8 cellular contexts compared by ENCODE assay signal in the genomic region with DNA sequence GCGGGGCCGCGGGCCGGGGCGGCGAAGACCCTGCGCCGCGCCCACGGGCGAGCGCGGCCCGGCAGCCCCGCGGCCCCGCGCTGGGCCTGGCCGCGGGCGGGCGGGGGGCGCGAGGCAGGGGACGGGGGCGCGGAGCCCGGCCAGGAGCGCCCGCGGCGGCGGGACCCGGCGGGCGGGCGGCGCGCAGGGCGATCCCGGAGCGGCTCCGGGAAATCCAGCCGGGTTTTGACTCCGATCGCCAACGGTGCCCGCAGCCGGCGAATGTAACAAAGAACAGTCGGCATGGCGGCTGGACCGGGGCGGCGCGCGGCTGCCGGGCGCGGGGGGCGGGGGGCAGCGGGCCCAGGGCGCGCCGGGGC. TPM values are rescaled to one million over a fixed set of nuclear protein-coding genes. Genes with fewer than 3 reads are reported as not detected.
DNase-seq lines count a peak whose midpoint lies in the region; ATAC-seq, FAIRE-seq and TF ChIP-seq lines count a peak whose summit lies in the region.

No MANE protein-coding gene starts in this region.

- no peak for FAIRE-seq in A549 (lab: Jason Lieb, UNC)

- H3K4me1 ChIP-seq in A549: peaks cover 8% of the 10 kb centered on the region; the same call in 2 of the 3 replicates
- no peaks in the 10 kb centered on the region for H3K4me1 ChIP-seq in colonic mucosa
- H3K4me1 ChIP-seq in liver (ENCODE audit: control insufficient read depth in 4 of 4, insufficient read depth in 4 of 4, low read length in 3 of 4): peaks cover 2 to 13% (median 6%) of the 10 kb centered on the region in 4 donors

- TF ChIP-seq CTCF in A549 (IDR thresholded peaks at IDR 0.05) (no peak), colonic mucosa (IDR thresholded peaks at IDR 0.05) (no peak), liver (IDR thresholded peaks at IDR 0.05; ENCODE audit: low read depth, low read length, missing input control) (no peak)

- CTCF ChIA-PET in A549 (lab: Yijun Ruan, JAX): interaction anchor here (0.5 to 1.0 kb wide), 2 partner anchors 80 to 1081 kb away, joined by 3 read pairs; no protein-coding TSS in a partner anchor

- peak; percentile 56 to 68 for DNase-seq in A549 (ENCODE audit: low read depth in 1 of 2, low spot score in 1 of 2)
- DNase-seq in NCI-H2196 (lab: John Stamatoyannopoulos, UW; ENCODE audit: unreplicated experiment): peak; percentile 77
- peak; percentile 58 to 67 for DNase-seq in activated CD4-positive, alpha-beta T cell treated with anti-CD3 and anti-CD28 coated beads for 24 hours (ENCODE audit: low read depth in 2 of 2)
- peak; percentile 80 for DNase-seq in colonic mucosa
- DNase-seq in stimulated activated CD4-positive, alpha-beta T cell treated with anti-CD3 and anti-CD28 coated beads, Interleukin-4, amount 100 ng/mL, for 24 hours: peak; percentile 81

- TF ChIP-seq POLR2A in A549 (IDR thresholded peaks at IDR 0.05; ENCODE audit: low read length): no peak

- peak overlapping the region; percentile 94; the same call in 2 of the 3 replicates for H3K4me2 ChIP-seq in A549

- no peaks in the 10 kb centered on the region for H3K9me3 ChIP-seq in A549
- no peaks in the 10 kb centered on the region for H3K9me3 ChIP-seq in colonic mucosa
- H3K9me3 ChIP-seq in liver (ENCODE audit: control insufficient read depth in 4 of 4, low read length in 3 of 4): no peaks in the 10 kb centered on the region

- TF ChIP-seq EP300 in A549 (IDR thresholded peaks at IDR 0.05): no peak

- H3K36me3 ChIP-seq in colonic mucosa (no peaks in the 10 kb centered on the region), liver (ENCODE audit: control insufficient read depth in 4 of 4, insufficient read depth in 3 of 4, low read depth in 1 of 4, low read length in 3 of 4) (no peaks in the 10 kb centered on the region)

- H3K4me3 ChIP-seq in A549 (peak overlapping the region; percentile 57), colonic mucosa (peak overlapping the region; percentile 73), liver (ENCODE audit: low read depth in 1 of 3, low read length in 3 of 3) (peak overlapping the region in 2 of 3 donors; percentile 80 to 97)

- H3K9ac ChIP-seq in colonic mucosa (ENCODE audit: low read depth in 2 of 2, low read length in 2 of 2) (peak overlapping the region; percentile 84 to 88), liver (ENCODE audit: low read depth in 1 of 2, low read length in 2 of 2) (no peak overlapping the region)

- ATAC-seq in A549 (peak; percentile 34 to 83), GM18498 (IDR thresholded peaks at IDR 0.05; ENCODE audit: unreplicated experiment) (peak; percentile 67), HG02981 (IDR thresholded peaks at IDR 0.05; ENCODE audit: unreplicated experiment) (peak; percentile 52)

- intact Hi-C loops in colonic mucosa (cut with DNase I): no loop called here

- H3K27ac ChIP-seq in A549: peak overlapping the region; percentile 99 to 100
- H3K27ac ChIP-seq in colonic mucosa: no peak overlapping the region
- no peak overlapping the region for H3K27ac ChIP-seq in liver (ENCODE audit: low read depth in 1 of 2, low read length in 2 of 2)

- POLR2A ChIA-PET in A549 (lab: Yijun Ruan, JAX): interaction anchor here (1.3 kb wide), 1 partner anchor 20 kb away, joined by 4 read pairs; no protein-coding TSS in a partner anchor

- no CpG with 5 or more reads among the region's 65 CpGs for WGBS in A549 (ENCODE audit: missing lambda C conversion rate)
- under 1% methylated on average over 65 of the region's 65 CpGs for WGBS in liver

- no peak for TF ChIP-seq RAD21 in A549 (conservative IDR thresholded peaks at IDR 0.05 in 1 of 2, IDR thresholded peaks at IDR 0.05 in 1 of 2)
- TF ChIP-seq RAD21 in liver (IDR thresholded peaks at IDR 0.05): no peak

- H3K27me3 ChIP-seq in colonic mucosa: no peaks in the 10 kb centered on the region
- no peaks in the 10 kb centered on the region for H3K27me3 ChIP-seq in liver (ENCODE audit: control insufficient read depth in 4 of 4, insufficient read depth in 4 of 4, low read length in 3 of 4)

TF ChIP-seq in A549, 52 proteins besides CTCF, POLR2A, EP300 and RAD21:
- no peak for TF ChIP-seq NFE2L2 (conservative IDR thresholded peaks at IDR 0.05; ENCODE audit: low read length)

TF ChIP-seq in liver, 16 proteins besides CTCF, POLR2A, EP300 and RAD21:
- no peak for TF ChIP-seq FOXA2 (IDR thresholded peaks at IDR 0.05)
- no peak for TF ChIP-seq SP1 (IDR thresholded peaks at IDR 0.05)
- TF ChIP-seq HNF4A (conservative IDR thresholded peaks at IDR 0.05): no peak
- no peak for TF ChIP-seq FOXA1 (IDR thresholded peaks at IDR 0.05)
- no peak for TF ChIP-seq YY1 (IDR thresholded peaks at IDR 0.05)
- TF ChIP-seq HNF4G (IDR thresholded peaks at IDR 0.05): no peak
- TF ChIP-seq, protein P1, sequence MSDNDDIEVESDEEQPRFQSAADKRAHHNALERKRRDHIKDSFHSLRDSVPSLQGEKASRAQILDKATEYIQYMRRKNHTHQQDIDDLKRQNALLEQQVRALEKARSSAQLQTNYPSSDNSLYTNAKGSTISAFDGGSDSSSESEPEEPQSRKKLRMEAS (IDR thresholded peaks at IDR 0.05): no peak
- TF ChIP-seq TAF1 (conservative IDR thresholded peaks at IDR 0.05): no peak
- TF ChIP-seq NR2F2 (IDR thresholded peaks at IDR 0.05): no peak
- TF ChIP-seq, protein P2, sequence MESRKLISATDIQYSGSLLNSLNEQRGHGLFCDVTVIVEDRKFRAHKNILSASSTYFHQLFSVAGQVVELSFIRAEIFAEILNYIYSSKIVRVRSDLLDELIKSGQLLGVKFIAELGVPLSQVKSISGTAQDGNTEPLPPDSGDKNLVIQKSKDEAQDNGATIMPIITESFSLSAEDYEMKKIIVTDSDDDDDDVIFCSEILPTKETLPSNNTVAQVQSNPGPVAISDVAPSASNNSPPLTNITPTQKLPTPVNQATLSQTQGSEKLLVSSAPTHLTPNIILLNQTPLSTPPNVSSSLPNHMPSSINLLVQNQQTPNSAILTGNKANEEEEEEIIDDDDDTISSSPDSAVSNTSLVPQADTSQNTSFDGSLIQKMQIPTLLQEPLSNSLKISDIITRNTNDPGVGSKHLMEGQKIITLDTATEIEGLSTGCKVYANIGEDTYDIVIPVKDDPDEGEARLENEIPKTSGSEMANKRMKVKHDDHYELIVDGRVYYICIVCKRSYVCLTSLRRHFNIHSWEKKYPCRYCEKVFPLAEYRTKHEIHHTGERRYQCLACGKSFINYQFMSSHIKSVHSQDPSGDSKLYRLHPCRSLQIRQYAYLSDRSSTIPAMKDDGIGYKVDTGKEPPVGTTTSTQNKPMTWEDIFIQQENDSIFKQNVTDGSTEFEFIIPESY (IDR thresholded peaks at IDR 0.05): no peak
- no peak for TF ChIP-seq RXRA (IDR thresholded peaks at IDR 0.05)
- TF ChIP-seq, protein P3, sequence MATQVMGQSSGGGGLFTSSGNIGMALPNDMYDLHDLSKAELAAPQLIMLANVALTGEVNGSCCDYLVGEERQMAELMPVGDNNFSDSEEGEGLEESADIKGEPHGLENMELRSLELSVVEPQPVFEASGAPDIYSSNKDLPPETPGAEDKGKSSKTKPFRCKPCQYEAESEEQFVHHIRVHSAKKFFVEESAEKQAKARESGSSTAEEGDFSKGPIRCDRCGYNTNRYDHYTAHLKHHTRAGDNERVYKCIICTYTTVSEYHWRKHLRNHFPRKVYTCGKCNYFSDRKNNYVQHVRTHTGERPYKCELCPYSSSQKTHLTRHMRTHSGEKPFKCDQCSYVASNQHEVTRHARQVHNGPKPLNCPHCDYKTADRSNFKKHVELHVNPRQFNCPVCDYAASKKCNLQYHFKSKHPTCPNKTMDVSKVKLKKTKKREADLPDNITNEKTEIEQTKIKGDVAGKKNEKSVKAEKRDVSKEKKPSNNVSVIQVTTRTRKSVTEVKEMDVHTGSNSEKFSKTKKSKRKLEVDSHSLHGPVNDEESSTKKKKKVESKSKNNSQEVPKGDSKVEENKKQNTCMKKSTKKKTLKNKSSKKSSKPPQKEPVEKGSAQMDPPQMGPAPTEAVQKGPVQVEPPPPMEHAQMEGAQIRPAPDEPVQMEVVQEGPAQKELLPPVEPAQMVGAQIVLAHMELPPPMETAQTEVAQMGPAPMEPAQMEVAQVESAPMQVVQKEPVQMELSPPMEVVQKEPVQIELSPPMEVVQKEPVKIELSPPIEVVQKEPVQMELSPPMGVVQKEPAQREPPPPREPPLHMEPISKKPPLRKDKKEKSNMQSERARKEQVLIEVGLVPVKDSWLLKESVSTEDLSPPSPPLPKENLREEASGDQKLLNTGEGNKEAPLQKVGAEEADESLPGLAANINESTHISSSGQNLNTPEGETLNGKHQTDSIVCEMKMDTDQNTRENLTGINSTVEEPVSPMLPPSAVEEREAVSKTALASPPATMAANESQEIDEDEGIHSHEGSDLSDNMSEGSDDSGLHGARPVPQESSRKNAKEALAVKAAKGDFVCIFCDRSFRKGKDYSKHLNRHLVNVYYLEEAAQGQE (IDR thresholded peaks at IDR 0.05): no peak
- TF ChIP-seq GABPA (IDR thresholded peaks at IDR 0.05 in 1 of 2, conservative IDR thresholded peaks at IDR 0.05 in 1 of 2): no peak
- TF ChIP-seq JUND (IDR thresholded peaks at IDR 0.05): no peak
- TF ChIP-seq EGR1 (IDR thresholded peaks at IDR 0.05; ENCODE audit: low read depth in 2 of 2): no peak
- TF ChIP-seq, protein P4, sequence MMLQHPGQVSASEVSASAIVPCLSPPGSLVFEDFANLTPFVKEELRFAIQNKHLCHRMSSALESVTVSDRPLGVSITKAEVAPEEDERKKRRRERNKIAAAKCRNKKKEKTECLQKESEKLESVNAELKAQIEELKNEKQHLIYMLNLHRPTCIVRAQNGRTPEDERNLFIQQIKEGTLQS (IDR thresholded peaks at IDR 0.05): no peak

RNA-seq across cellular contexts. Expression of a gene that starts 0.3 kb away (rescaled TPM):
- polyA plus RNA-seq in A549 (2011; rRNA removed) (6.1 and 7.6 TPM in 2 replicates), A549 (2017; fragmentation: RNase III; extraction: RNeasy Plus Mini Kit Qiagen cat#74134 plus additional on column Dnase treatment) (4.3 to 4.6 TPM (median 4.5 TPM) in 3 replicates), liver (1 to 10 TPM; 1.2 to 1.4 TPM)
- polyA plus RNA-seq in A549 (2012; cell fraction: cytosol; rRNA removed): 6.1 and 6.7 TPM in 2 replicates
- 19.3 and 27.6 TPM in 2 replicates for polyA plus RNA-seq in A549 (2012; cell fraction: nucleus; rRNA removed)
- polyA minus RNA-seq in A549 (2011; rRNA and poly(A)+ RNA removed): 14.5 and 15.4 TPM in 2 replicates
- total RNA-seq in colonic mucosa (1 to 10 TPM; 3.2 to 6.3 TPM), liver (1 to 10 TPM; 2.8 to 5.7 TPM)

Comparison
In these comparisons a context has a peak if more than half of its experiments do, and no peak if none do; other contexts are left out.
1. H3K27ac ChIP-seq: peak in A549 (2 of 2); none in colonic mucosa (single experiment) and liver (0 of 2).
2. H3K9ac ChIP-seq: peak in colonic mucosa (2 of 2); none in liver (0 of 2).
3. Peak in every context shown above with its lines, with median percentiles within 50 percentile points of each other: ATAC-seq, DNase-seq and H3K4me3 ChIP-seq.